13 cellular contexts compared by ENCODE assay signal in the genomic region with DNA sequence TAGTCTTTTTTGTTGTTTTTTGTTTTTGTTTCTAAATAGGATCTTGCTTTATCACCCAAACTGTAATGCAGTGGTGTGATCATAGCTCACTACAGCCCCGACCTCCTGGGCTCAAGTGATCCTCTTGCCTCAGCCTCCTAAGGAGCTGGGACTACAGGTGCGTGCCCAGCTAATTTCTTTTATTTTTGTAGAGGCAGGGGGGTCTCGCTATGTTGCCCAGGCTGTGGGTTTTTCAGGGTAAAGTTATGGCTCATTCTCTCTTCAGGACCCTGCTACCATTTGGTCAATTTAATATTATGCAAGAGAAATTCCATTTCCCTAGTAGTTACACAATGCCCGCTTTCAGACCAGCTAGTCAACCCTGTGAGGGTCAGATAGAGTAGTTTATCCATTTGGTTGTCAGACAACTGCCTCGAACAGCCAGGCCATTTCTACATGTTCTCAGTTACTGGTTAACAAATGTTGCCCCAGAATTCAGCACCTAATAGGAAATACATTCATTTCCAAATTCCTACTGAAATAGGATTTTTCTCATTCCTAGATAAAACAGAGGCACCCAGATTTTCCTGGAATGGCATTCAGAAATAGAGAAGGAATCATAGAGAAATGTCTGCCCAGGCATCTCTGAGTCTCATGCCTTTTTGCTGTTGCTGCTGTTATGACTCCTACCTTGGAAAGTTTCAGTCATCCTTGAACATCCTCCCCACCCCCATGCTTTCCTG. TPM values are rescaled to one million over a fixed set of nuclear protein-coding genes. Genes with fewer than 3 reads are reported as not detected.
DNase-seq lines count a peak whose midpoint lies in the region; TF ChIP-seq lines count a peak whose summit lies in the region.
"Had no signal": no experiment of that assay in that cellular context is flagged by ENCODE, and none has a peak within 500 bp of the region (broad histone marks: within the 10 kb centered on the region; RNA-seq: fewer than 3 reads in every experiment).

No MANE protein-coding gene starts in this region.

- H3K27me3 Mint-ChIP-seq in stimulated activated naive CD8-positive, alpha-beta T cell treated with anti-CD3 and anti-CD28 coated beads, Interleukin-15, Interleukin-2, amounts not matched to agents 100 ng/mL and 50 ng/mL, for 24 hours, result peaks cover 22% of the 10 kb centered on the region

- H3K4me1 Mint-ChIP-seq in stimulated activated naive CD8-positive, alpha-beta T cell treated with anti-CD3 and anti-CD28 coated beads, Interleukin-15, Interleukin-2, amounts not matched to agents 100 ng/mL and 50 ng/mL, for 24 hours (ENCODE audit: low read depth), result peaks cover 59% of the 10 kb centered on the region
- H3K4me1 Mint-ChIP-seq: naive B cell had no signal

- no peaks in the 10 kb centered on the region for H3K4me1 ChIP-seq in A673 (ENCODE audit: insufficient read depth, low read length, poor library complexity, severe bottlenecking)
- H3K4me1 ChIP-seq: BE2C had no signal

- no peaks in the 10 kb centered on the region for H3K36me3 ChIP-seq in A673 (ENCODE audit: insufficient read depth, low read length, poor library complexity, severe bottlenecking)
- H3K36me3 ChIP-seq: BE2C had no signal

- no peaks in the 10 kb centered on the region for H3K9me3 Mint-ChIP-seq in stimulated activated naive CD8-positive, alpha-beta T cell treated with anti-CD3 and anti-CD28 coated beads, Interleukin-15, Interleukin-2, amounts not matched to agents 100 ng/mL and 50 ng/mL, for 24 hours
- H3K9me3 Mint-ChIP-seq: naive B cell had no signal

- H3K9me3 ChIP-seq in A673 (ENCODE audit: low read depth, low read length, poor library complexity, severe bottlenecking), result no peaks in the 10 kb centered on the region
- H3K9me3 ChIP-seq: BE2C, testis had no signal

- BruUV-seq in A673 (replicated peaks; lab: Mats Ljungman, UMichigan), result no TSS peak

- no peak for TF ChIP-seq CTCF in A673 (conservative IDR thresholded peaks at IDR 0.05; ENCODE audit: low read depth, low read length)

- intact Hi-C loops in A673 (cut with micrococcal nuclease; ENCODE audit: unreplicated experiment), result no loop called here

- no peaks in the 10 kb centered on the region for H3K36me3 Mint-ChIP-seq in stimulated activated naive CD8-positive, alpha-beta T cell treated with anti-CD3 and anti-CD28 coated beads, Interleukin-15, Interleukin-2, amounts not matched to agents 100 ng/mL and 50 ng/mL, for 24 hours (ENCODE audit: low read depth)
- H3K36me3 Mint-ChIP-seq: naive B cell had no signal

- no peak overlapping the region for H3K27ac ChIP-seq in A673 (ENCODE audit: low read depth, low read length, poor library complexity, severe bottlenecking)
- H3K27ac ChIP-seq: testis had no signal

- peaks cover 11% of the 10 kb centered on the region for H3K27me3 ChIP-seq in A673 (replicated peaks; ENCODE audit: insufficient read depth, low read depth, low read length, poor library complexity)
- H3K27me3 ChIP-seq: BE2C, testis had no signal

- no peak overlapping the region for H3K4me3 Mint-ChIP-seq in stimulated activated naive CD8-positive, alpha-beta T cell treated with anti-CD3 and anti-CD28 coated beads, Interleukin-15, Interleukin-2, amounts not matched to agents 100 ng/mL and 50 ng/mL, for 24 hours
- H3K4me3 Mint-ChIP-seq: naive B cell had no signal

- no peak overlapping the region for H3K4me3 ChIP-seq in A673 (ENCODE audit: low read depth, low read length, poor library complexity, severe bottlenecking)
- H3K4me3 ChIP-seq: testis had no signal

- POLR2A ChIA-PET in A673 (lab: Charles Lee; ENCODE audit: low non-redundant PET), result interaction anchor here (1.1 kb wide), 1 partner anchor 1382 kb away, joined by 4 read pairs; no protein-coding TSS in a partner anchor

- H3K27ac Mint-ChIP-seq in stimulated activated naive CD8-positive, alpha-beta T cell treated with anti-CD3 and anti-CD28 coated beads, Interleukin-15, Interleukin-2, amounts not matched to agents 100 ng/mL and 50 ng/mL, for 24 hours, result peak overlapping the region; percentile 84
- H3K27ac Mint-ChIP-seq: naive B cell had no signal

- peak; percentile 26 for DNase-seq in activated CD8-positive, alpha-beta memory T cell treated with anti-CD3 and anti-CD28 coated beads, Interleukin-2, amount 50 U/mL, for 4 hours
- no peak for DNase-seq in activated CD8-positive, alpha-beta memory T cell treated with anti-CD3 and anti-CD28 coated beads, Interleukin-2, amount 50 U/mL, for 48 hours
- peak; percentile 36 for DNase-seq in activated T-cell treated with anti-CD3 and anti-CD28 coated beads, Interleukin-2, amount 50 U/mL, for 48 hours
- DNase-seq in iris pigment epithelial cell (ENCODE audit: low read depth), result peak; percentile 77
- no peak for DNase-seq in A673 (ENCODE audit: low spot score)
- DNase-seq in NCI-H526 (lab: John Stamatoyannopoulos, UW), result no peak
- DNase-seq in NCI-H2227 (lab: John Stamatoyannopoulos, UW; ENCODE audit: unreplicated experiment), result no peak
- DNase-seq: BE2C, GF-D8, naive B cell, NCI-H1105, testis had no signal

- CTCF ChIA-PET in A673 (lab: Charles Lee), result no interaction called here

RNA-seq across cellular contexts. Expression of a gene that starts 6.4 kb away (rescaled TPM):
- total RNA-seq in A673 (2021), result 0.19 and 0.74 TPM in 2 replicates

Comparison
In these comparisons a context has a peak if more than half of its experiments do, and no peak if none do; other contexts are left out.
1. DNase-seq: peak in activated CD8-positive, alpha-beta memory T cell treated with anti-CD3 and anti-CD28 coated beads, Interleukin-2, amount 50 U/mL, for 4 hours (single experiment), activated T-cell treated with anti-CD3 and anti-CD28 coated beads, Interleukin-2, amount 50 U/mL, for 48 hours (2 of 2) and iris pigment epithelial cell (single experiment); none in activated CD8-positive, alpha-beta memory T cell treated with anti-CD3 and anti-CD28 coated beads, Interleukin-2, amount 50 U/mL, for 48 hours (single experiment), A673 (single experiment), NCI-H526 (0 of 2) and NCI-H2227 (single experiment).